In genomic region chr5:160395111-160395510, GRCh38 we compare ENCODE assay signal across 29 cellular contexts. TPM values are rescaled to one million over a fixed set of nuclear protein-coding genes. Genes with fewer than 3 reads are reported as not detected.
"Had no signal": no experiment of that assay in that cellular context is flagged by ENCODE, and none has a peak within 500 bp of the region (broad histone marks: within the 10 kb centered on the region; RNA-seq: fewer than 3 reads in every experiment).

No MANE protein-coding gene starts in this region.

- H3K9me3 ChIP-seq: ascending aorta, breast epithelium, esophagus muscularis mucosa, gastrocnemius medialis had no signal

- H3K27me3 Mint-ChIP-seq: activated CD4-positive, alpha-beta memory T cell treated with anti-CD3 and anti-CD28 coated beads for 36 hours; activated CD4-positive, alpha-beta T cell treated with anti-CD3 and anti-CD28 coated beads for 36 hours; activated naive CD4-positive, alpha-beta T cell treated with anti-CD3 and anti-CD28 coated beads, Interleukin-2, amount 10 ng/mL, durations not matched to agents 7 days and 5 days; activated T-cell treated with anti-CD3 and anti-CD28 coated beads, Interleukin-2, amount 50 U/mL, for 24 hours; brain; effector memory CD8-positive, alpha-beta T cell had no signal

- H3K36me3 Mint-ChIP-seq: activated CD4-positive, alpha-beta memory T cell treated with anti-CD3 and anti-CD28 coated beads for 36 hours; activated naive CD4-positive, alpha-beta T cell treated with anti-CD3 and anti-CD28 coated beads, Interleukin-2, amount 10 ng/mL, durations not matched to agents 7 days and 5 days; activated naive CD8-positive, alpha-beta T cell treated with anti-CD3 and anti-CD28 coated beads, Interleukin-2, amount 10 ng/mL, durations not matched to agents 7 days and 5 days had no signal

- ATAC-seq: activated CD4-positive, alpha-beta T cell treated with anti-CD3 and anti-CD28 coated beads for 36 hours; activated naive CD4-positive, alpha-beta T cell treated with anti-CD3 and anti-CD28 coated beads, Interleukin-2, amount 50 U/mL, for 72 hours; activated T-cell treated with anti-CD3 and anti-CD28 coated beads, Interleukin-2, amount 50 U/mL, for 72 hours; effector memory CD8-positive, alpha-beta T cell; foreskin keratinocyte; gastrocnemius medialis had no signal

- H3K4me3 ChIP-seq: ascending aorta, breast epithelium, coronary artery, esophagus muscularis mucosa, gastrocnemius medialis had no signal

- DNase-seq: activated CD4-positive, alpha-beta memory T cell treated with anti-CD3 and anti-CD28 coated beads for 36 hours; activated CD4-positive, alpha-beta T cell treated with anti-CD3 and anti-CD28 coated beads for 36 hours; activated CD4-positive, alpha-beta T cell treated with anti-CD3 and anti-CD28 coated beads, Interleukin-2, amount 10 ng/mL, durations not matched to agents 24 days and 14 days; activated CD4-positive, CD25-positive, alpha-beta regulatory T cell; activated CD4-positive, CD25-positive, alpha-beta regulatory T cell treated with anti-CD3 and anti-CD28 coated beads, Interleukin-2, amount 50 U/mL, for 72 hours; activated CD8-positive, alpha-beta memory T cell treated with anti-CD3 and anti-CD28 coated beads, Interleukin-2, amount 50 U/mL, for 48 hours; activated gamma-delta T cell; activated naive CD4-positive, alpha-beta T cell; activated naive CD4-positive, alpha-beta T cell treated with anti-CD3 and anti-CD28 coated beads, Interleukin-2, amount 10 ng/mL, durations not matched to agents 7 days and 5 days; activated naive CD8-positive, alpha-beta T cell treated with anti-CD3 and anti-CD28 coated beads, Interleukin-2, amount 10 ng/mL, durations not matched to agents 7 days and 5 days; activated T-cell treated with anti-CD3 and anti-CD28 coated beads for 4 hours; activated T-cell treated with anti-CD3 and anti-CD28 coated beads, Interleukin-2, amount 50 U/mL, for 24 hours; activated T-cell treated with anti-CD3 and anti-CD28 coated beads, Interleukin-2, amount 50 U/mL, for 72 hours; cerebellar nuclear complex; dermis blood vessel endothelial cell; effector CD4-positive, alpha-beta T cell; effector memory CD8-positive, alpha-beta T cell; erythroblast; foreskin keratinocyte; gastrocnemius medialis; hippocampal formation; T-helper 2 cell had no signal

- H3K9me3 Mint-ChIP-seq: activated CD4-positive, alpha-beta memory T cell treated with anti-CD3 and anti-CD28 coated beads for 36 hours; activated CD4-positive, alpha-beta T cell treated with anti-CD3 and anti-CD28 coated beads, Interleukin-2, amount 10 ng/mL, durations not matched to agents 24 days and 14 days; activated naive CD4-positive, alpha-beta T cell treated with anti-CD3 and anti-CD28 coated beads, Interleukin-2, amount 10 ng/mL, durations not matched to agents 7 days and 5 days; activated naive CD4-positive, alpha-beta T cell treated with anti-CD3 and anti-CD28 coated beads, Interleukin-2, amount 50 U/mL, for 72 hours; activated naive CD8-positive, alpha-beta T cell treated with anti-CD3 and anti-CD28 coated beads, Interleukin-2, amount 10 ng/mL, durations not matched to agents 7 days and 5 days; activated T-cell treated with anti-CD3 and anti-CD28 coated beads, Interleukin-2, amount 50 U/mL, for 24 hours; activated T-cell treated with anti-CD3 and anti-CD28 coated beads, Interleukin-2, amount 50 U/mL, for 72 hours; effector memory CD8-positive, alpha-beta T cell had no signal

- H3K27me3 ChIP-seq: ascending aorta, breast epithelium, esophagus muscularis mucosa, foreskin keratinocyte, gastrocnemius medialis had no signal

- H3K27ac Mint-ChIP-seq: activated CD4-positive, alpha-beta memory T cell treated with anti-CD3 and anti-CD28 coated beads for 36 hours; activated CD4-positive, alpha-beta T cell treated with anti-CD3 and anti-CD28 coated beads for 36 hours; activated CD4-positive, alpha-beta T cell treated with anti-CD3 and anti-CD28 coated beads, Interleukin-2, amount 10 ng/mL, durations not matched to agents 24 days and 14 days; activated naive CD4-positive, alpha-beta T cell treated with anti-CD3 and anti-CD28 coated beads, Interleukin-2, amount 10 ng/mL, durations not matched to agents 7 days and 5 days; activated naive CD4-positive, alpha-beta T cell treated with anti-CD3 and anti-CD28 coated beads, Interleukin-2, amount 50 U/mL, for 72 hours; activated naive CD8-positive, alpha-beta T cell treated with anti-CD3 and anti-CD28 coated beads, Interleukin-2, amount 10 ng/mL, durations not matched to agents 7 days and 5 days; activated T-cell treated with anti-CD3 and anti-CD28 coated beads, Interleukin-2, amount 50 U/mL, for 24 hours; activated T-cell treated with anti-CD3 and anti-CD28 coated beads, Interleukin-2, amount 50 U/mL, for 72 hours; brain; effector memory CD8-positive, alpha-beta T cell had no signal

- H3K27ac ChIP-seq: ascending aorta, breast epithelium, coronary artery, esophagus muscularis mucosa, foreskin keratinocyte, gastrocnemius medialis had no signal

- H3K4me1 ChIP-seq: breast epithelium had no signal

- H3K4me3 Mint-ChIP-seq: activated CD4-positive, alpha-beta memory T cell treated with anti-CD3 and anti-CD28 coated beads for 36 hours; activated CD4-positive, alpha-beta T cell treated with anti-CD3 and anti-CD28 coated beads for 36 hours; activated CD4-positive, alpha-beta T cell treated with anti-CD3 and anti-CD28 coated beads, Interleukin-2, amount 10 ng/mL, durations not matched to agents 24 days and 14 days; activated naive CD4-positive, alpha-beta T cell treated with anti-CD3 and anti-CD28 coated beads, Interleukin-2, amount 10 ng/mL, durations not matched to agents 7 days and 5 days; activated naive CD8-positive, alpha-beta T cell treated with anti-CD3 and anti-CD28 coated beads, Interleukin-2, amount 10 ng/mL, durations not matched to agents 7 days and 5 days; activated T-cell treated with anti-CD3 and anti-CD28 coated beads, Interleukin-2, amount 50 U/mL, for 24 hours; activated T-cell treated with anti-CD3 and anti-CD28 coated beads, Interleukin-2, amount 50 U/mL, for 72 hours; effector memory CD8-positive, alpha-beta T cell had no signal

- H3K36me3 ChIP-seq: ascending aorta, breast epithelium, gastrocnemius medialis had no signal

RNA-seq across cellular contexts. Expression of gene FAM200C, which starts 4.7 kb away (rescaled TPM):
- total RNA-seq: ascending aorta had no signal

RNA-seq across cellular contexts. Expression of gene C1QTNF2, which starts 24.7 kb away (rescaled TPM):
- total RNA-seq: activated CD4-positive, alpha-beta memory T cell treated with anti-CD3 and anti-CD28 coated beads for 36 hours; activated CD4-positive, alpha-beta T cell treated with anti-CD3 and anti-CD28 coated beads for 36 hours; activated CD4-positive, alpha-beta T cell treated with anti-CD3 and anti-CD28 coated beads, Interleukin-2, amount 10 ng/mL, durations not matched to agents 24 days and 14 days; activated naive CD4-positive, alpha-beta T cell treated with anti-CD3 and anti-CD28 coated beads, Interleukin-2, amount 50 U/mL, for 72 hours; activated naive CD8-positive, alpha-beta T cell treated with anti-CD3 and anti-CD28 coated beads, Interleukin-2, amount 10 ng/mL, durations not matched to agents 7 days and 5 days; activated T-cell treated with anti-CD3 and anti-CD28 coated beads, Interleukin-2, amount 50 U/mL, for 72 hours; T-helper 1 cell treated with Interleukin-12 subunit alpha and Interleukin-12 subunit beta and Interleukin-4 antibody, amounts not matched to agents 30 ng/mL and 1 ng/mL, for 36 hours had no signal
